Comparison of ENCODE assay signal across 14 cellular contexts in the genomic region with DNA sequence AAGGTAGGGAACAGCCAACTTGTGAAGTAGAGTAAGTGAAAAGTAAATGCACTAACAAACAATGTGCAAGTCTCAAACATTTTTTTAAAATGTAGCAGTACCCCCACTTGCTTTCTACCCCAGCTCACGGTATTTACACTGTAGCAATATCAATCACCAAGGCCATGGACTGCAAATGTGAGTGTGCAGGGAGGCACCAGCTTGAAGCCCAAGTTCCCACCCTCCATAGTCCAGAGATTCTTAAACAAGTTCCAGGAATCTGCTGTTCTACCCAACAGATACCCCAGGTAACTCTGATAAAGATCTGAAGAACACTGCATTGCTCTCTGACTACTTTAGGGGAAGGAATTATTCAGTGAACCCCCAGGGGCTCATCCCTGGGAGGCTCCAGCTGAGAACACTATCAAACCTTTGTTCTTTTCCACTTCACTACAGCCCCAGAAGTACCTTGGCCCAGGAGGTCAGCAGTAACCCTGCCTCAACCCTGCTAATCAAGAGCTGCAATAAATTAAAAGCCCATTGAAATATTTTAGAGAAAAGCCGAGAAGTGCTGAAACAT.
DNase-seq lines count a peak whose midpoint lies in the region; ATAC-seq, FAIRE-seq and TF ChIP-seq lines count a peak whose summit lies in the region.
"Had no signal": no experiment of that assay in that cellular context is flagged by ENCODE, and none has a peak within 500 bp of the region (broad histone marks: within the 10 kb centered on the region; RNA-seq: fewer than 3 reads in every experiment).

No MANE protein-coding gene starts in this region.

- no peaks in the 10 kb centered on the region for H3K79me2 ChIP-seq in keratinocyte (ENCODE audit: control insufficient read depth, insufficient read depth, low read length)

- no peak overlapping the region for H4K8ac ChIP-seq in neuronal stem cell (ENCODE audit: low read depth, low read length)

- H2BK5ac ChIP-seq in neuronal stem cell (ENCODE audit: low read length), result no peak overlapping the region

- H3K9ac ChIP-seq in keratinocyte (ENCODE audit: control insufficient read depth, extremely low read depth, insufficient read depth, low read length), result no peak overlapping the region
- H3K9ac ChIP-seq in neuronal stem cell (ENCODE audit: low read depth, low read length, poor library complexity), result no peak overlapping the region

- ATAC-seq in activated T-cell treated with anti-CD3 and anti-CD28 coated beads, Interleukin-2, amount 50 U/mL, for 72 hours (replicated peaks in 1 of 2), result no peak
- no peak for ATAC-seq in activated naive CD8-positive, alpha-beta T cell treated with anti-CD3 and anti-CD28 coated beads, Interleukin-2, amount 10 ng/mL, durations not matched to agents 7 days and 5 days (ENCODE audit: low read depth)

- peak overlapping the region; percentile 93 for H3K27ac Mint-ChIP-seq in activated T-cell treated with anti-CD3 and anti-CD28 coated beads, Interleukin-2, amount 50 U/mL, for 24 hours
- no peak overlapping the region for H3K27ac Mint-ChIP-seq in activated T-cell treated with anti-CD3 and anti-CD28 coated beads, Interleukin-2, amount 50 U/mL, for 72 hours
- H3K27ac Mint-ChIP-seq in activated naive CD8-positive, alpha-beta T cell treated with anti-CD3 and anti-CD28 coated beads, Interleukin-2, amount 10 ng/mL, durations not matched to agents 7 days and 5 days, result peak overlapping the region; percentile 95
- H3K27ac Mint-ChIP-seq: IgD-negative memory B cell had no signal

- no peaks in the 10 kb centered on the region for H3K9me1 ChIP-seq in keratinocyte (ENCODE audit: control insufficient read depth, extremely low read depth, insufficient read depth, low read length)

- H3K4me1 Mint-ChIP-seq in activated T-cell treated with anti-CD3 and anti-CD28 coated beads, Interleukin-2, amount 50 U/mL, for 24 hours (ENCODE audit: low read depth), result peaks cover 83% of the 10 kb centered on the region
- peaks cover 83% of the 10 kb centered on the region for H3K4me1 Mint-ChIP-seq in activated T-cell treated with anti-CD3 and anti-CD28 coated beads, Interleukin-2, amount 50 U/mL, for 72 hours (ENCODE audit: low read depth)
- peaks cover 54% of the 10 kb centered on the region for H3K4me1 Mint-ChIP-seq in activated naive CD8-positive, alpha-beta T cell treated with anti-CD3 and anti-CD28 coated beads, Interleukin-2, amount 10 ng/mL, durations not matched to agents 7 days and 5 days

- POLR2A ChIA-PET in activated naive CD8-positive, alpha-beta T cell treated with anti-CD3 and anti-CD28 coated beads, Interleukin-2, amount 10 ng/mL, durations not matched to agents 7 days and 5 days (lab: Charles Lee), result interaction anchor here (0.6 to 0.7 kb wide), 2 partner anchors 39 to 79 kb away, joined by 3 to 6 read pairs; no protein-coding TSS in a partner anchor

- no peak overlapping the region for H3K4ac ChIP-seq in neuronal stem cell (ENCODE audit: low read length)

- no peaks in the 10 kb centered on the region for H3K79me1 ChIP-seq in neuronal stem cell (ENCODE audit: low read depth, low read length)

- H3K14ac ChIP-seq in neuronal stem cell (ENCODE audit: low read length), result no peak overlapping the region

- peaks cover 21% of the 10 kb centered on the region for H3K4me1 ChIP-seq in keratinocyte (ENCODE audit: control insufficient read depth, extremely low read depth, insufficient read depth, low read length)
- peaks cover 25% of the 10 kb centered on the region for H3K4me1 ChIP-seq in testis
- H3K4me1 ChIP-seq in neuronal stem cell (ENCODE audit: control insufficient read depth in 2 of 2, insufficient read depth in 1 of 2, low read depth in 1 of 2, low read length in 2 of 2), result peaks cover 5 to 6% of the 10 kb centered on the region in 2 donors

- no peak overlapping the region for H2BK120ac ChIP-seq in neuronal stem cell (ENCODE audit: low read depth, low read length)

- no peak for DNase-seq in activated T-cell treated with anti-CD3 and anti-CD28 coated beads, Interleukin-2, amount 50 U/mL, for 24 hours
- no peak for DNase-seq in activated T-cell treated with anti-CD3 and anti-CD28 coated beads, Interleukin-2, amount 50 U/mL, for 72 hours
- DNase-seq in activated naive CD8-positive, alpha-beta T cell treated with anti-CD3 and anti-CD28 coated beads, Interleukin-2, amount 10 ng/mL, durations not matched to agents 7 days and 5 days, result no peak
- DNase-seq in keratinocyte (ENCODE audit: low read depth, low spot score), result no peak
- peak; percentile 36 for DNase-seq in testis
- no peak for DNase-seq in neuronal stem cell (ENCODE audit: low spot score)
- DNase-seq in epidermal melanocyte (ENCODE audit: insufficient read length, low spot score), result no peak
- DNase-seq in HuH-7 (ENCODE audit: low spot score), result no peak
- DNase-seq: effector CD4-positive, alpha-beta T cell; NCI-H2029 treated with DMSO at 0.1 percent for 48 hours; stimulated activated CD4-positive, alpha-beta T cell treated with anti-CD3 and anti-CD28 coated beads, Interleukin-4, amount 100 ng/mL, for 1 hour had no signal

- H2AFZ ChIP-seq in keratinocyte (ENCODE audit: control insufficient read depth, low read length) (no peak overlapping the region), neuronal stem cell (ENCODE audit: low read length) (no peak overlapping the region)

- TF ChIP-seq POLR2A in testis (IDR thresholded peaks at IDR 0.05), result no peak

- no peaks in the 10 kb centered on the region for H3K9me3 ChIP-seq in keratinocyte (ENCODE audit: control insufficient read depth, low read depth, low read length)
- no peaks in the 10 kb centered on the region for H3K9me3 ChIP-seq in testis
- H3K9me3 ChIP-seq in neuronal stem cell (replicated peaks in 1 of 2; ENCODE audit: control insufficient read depth in 2 of 2, insufficient read depth in 1 of 2, low read depth in 1 of 2, low read length in 2 of 2), result peaks cover 0 to 2% of the 10 kb centered on the region in 2 donors
- H3K9me3 ChIP-seq: heart right ventricle, tibial nerve had no signal

- H3K27ac ChIP-seq in keratinocyte (ENCODE audit: control insufficient read depth, insufficient read depth, low read length) (no peak overlapping the region), testis (peak overlapping the region; percentile 2 to 75), neuronal stem cell (replicated peaks; ENCODE audit: low read length) (no peak overlapping the region)

- no peaks in the 10 kb centered on the region for H4K20me1 ChIP-seq in keratinocyte (ENCODE audit: control insufficient read depth, extremely low read depth, insufficient read depth, low read length)

- H3K36me3 ChIP-seq in keratinocyte (ENCODE audit: control insufficient read depth in 2 of 2, extremely low read depth in 1 of 2, insufficient read depth in 2 of 2, low read length in 2 of 2), result no peaks in the 10 kb centered on the region
- no peaks in the 10 kb centered on the region for H3K36me3 ChIP-seq in testis (ENCODE audit: low read depth, missing control alignments)
- H3K36me3 ChIP-seq in neuronal stem cell (replicated peaks in 1 of 2; ENCODE audit: control insufficient read depth in 2 of 2, insufficient read depth in 2 of 2, low read length in 2 of 2), result peaks cover 0 to 2% of the 10 kb centered on the region in 2 donors

- H3K27me3 Mint-ChIP-seq in activated T-cell treated with anti-CD3 and anti-CD28 coated beads, Interleukin-2, amount 50 U/mL, for 24 hours, result no peaks in the 10 kb centered on the region
- H3K27me3 Mint-ChIP-seq in activated T-cell treated with anti-CD3 and anti-CD28 coated beads, Interleukin-2, amount 50 U/mL, for 72 hours (ENCODE audit: low read depth), result no peaks in the 10 kb centered on the region
- H3K27me3 Mint-ChIP-seq in activated naive CD8-positive, alpha-beta T cell treated with anti-CD3 and anti-CD28 coated beads, Interleukin-2, amount 10 ng/mL, durations not matched to agents 7 days and 5 days, result no peaks in the 10 kb centered on the region

- intact Hi-C loops in testis (cut with DNase I; ENCODE audit: low total_unique reads), result no loop called here

- H3K27me3 ChIP-seq in keratinocyte (ENCODE audit: control insufficient read depth, extremely low read depth, insufficient read depth, low read length) (no peaks in the 10 kb centered on the region), testis (no peaks in the 10 kb centered on the region), neuronal stem cell (ENCODE audit: control insufficient read depth in 3 of 3, insufficient read depth in 3 of 3, low read depth in 1 of 3, low read length in 3 of 3) (no peaks in the 10 kb centered on the region)
- H3K27me3 ChIP-seq: heart right ventricle, tibial nerve had no signal

- no peak overlapping the region for H2AK5ac ChIP-seq in neuronal stem cell (ENCODE audit: low read depth, low read length)

- H3K4me2 ChIP-seq in keratinocyte (ENCODE audit: control insufficient read depth, extremely low read depth, insufficient read depth, low read depth, low read length) (no peak overlapping the region), neuronal stem cell (ENCODE audit: insufficient read depth, low read length, poor library complexity, severe bottlenecking) (no peak overlapping the region)

- H3K4me3 Mint-ChIP-seq in activated T-cell treated with anti-CD3 and anti-CD28 coated beads, Interleukin-2, amount 50 U/mL, for 24 hours, result no peak overlapping the region
- H3K4me3 Mint-ChIP-seq in activated T-cell treated with anti-CD3 and anti-CD28 coated beads, Interleukin-2, amount 50 U/mL, for 72 hours, result no peak overlapping the region
- no peak overlapping the region for H3K4me3 Mint-ChIP-seq in activated naive CD8-positive, alpha-beta T cell treated with anti-CD3 and anti-CD28 coated beads, Interleukin-2, amount 10 ng/mL, durations not matched to agents 7 days and 5 days

- no peak overlapping the region for H3K18ac ChIP-seq in neuronal stem cell (ENCODE audit: low read length)

- dilution Hi-C loops in keratinocyte (cut with MboI; ENCODE audit: extremely low pct_ligation_motif_present, low sequenced_read_pairs), result no loop called here

- H3K4me3 ChIP-seq in keratinocyte (ENCODE audit: control insufficient read depth in 2 of 3, extremely low read depth in 1 of 3, insufficient read depth in 2 of 3, low read depth in 1 of 3, low read length in 3 of 3), result no peak overlapping the region
- H3K4me3 ChIP-seq in testis, result no peak overlapping the region
- H3K4me3 ChIP-seq in neuronal stem cell (ENCODE audit: low read length in 2 of 2), result no peak overlapping the region
- H3K4me3 ChIP-seq: heart right ventricle, tibial nerve had no signal

- H3K36me3 Mint-ChIP-seq in activated T-cell treated with anti-CD3 and anti-CD28 coated beads, Interleukin-2, amount 50 U/mL, for 24 hours (ENCODE audit: low read depth), result peaks cover 33% of the 10 kb centered on the region
- peaks cover 4 to 12% of the 10 kb centered on the region in 2 donors for H3K36me3 Mint-ChIP-seq in activated T-cell treated with anti-CD3 and anti-CD28 coated beads, Interleukin-2, amount 50 U/mL, for 72 hours (ENCODE audit: insufficient read depth in 2 of 2)
- peaks cover 21% of the 10 kb centered on the region for H3K36me3 Mint-ChIP-seq in activated naive CD8-positive, alpha-beta T cell treated with anti-CD3 and anti-CD28 coated beads, Interleukin-2, amount 10 ng/mL, durations not matched to agents 7 days and 5 days

- WGBS in testis, 2 donors, result 68 to 71% methylated on average over 2 of the region's 2 CpGs
- no CpG with 5 or more reads among the region's 2 CpGs for WGBS in neuronal stem cell (ENCODE audit: extremely low coverage in 2 of 2, insufficient read length in 2 of 2, insufficient replicate concordance in 1 of 2), 2 donors

- TF ChIP-seq CTCF in keratinocyte (optimal IDR thresholded peaks at IDR 0.05 in 1 of 3, IDR thresholded peaks at IDR 0.05 in 1 of 3, conservative IDR thresholded peaks at IDR 0.05 in 1 of 3; ENCODE audit: extremely low read depth in 1 of 3, insufficient read depth in 2 of 3, low read length in 3 of 3) (no peak), testis (IDR thresholded peaks at IDR 0.05) (no peak)

- no peak overlapping the region for H2BK12ac ChIP-seq in neuronal stem cell (ENCODE audit: low read length)

- H4K91ac ChIP-seq in neuronal stem cell (ENCODE audit: low read depth, low read length, poor library complexity), result no peak overlapping the region

- no peak overlapping the region for H2BK15ac ChIP-seq in neuronal stem cell (ENCODE audit: low read length)

- H3K9me3 Mint-ChIP-seq in activated T-cell treated with anti-CD3 and anti-CD28 coated beads, Interleukin-2, amount 50 U/mL, for 24 hours, result peaks cover 6% of the 10 kb centered on the region
- H3K9me3 Mint-ChIP-seq in activated T-cell treated with anti-CD3 and anti-CD28 coated beads, Interleukin-2, amount 50 U/mL, for 72 hours, result peaks cover under 1 to 4% of the 10 kb centered on the region in 2 donors
- H3K9me3 Mint-ChIP-seq in activated naive CD8-positive, alpha-beta T cell treated with anti-CD3 and anti-CD28 coated beads, Interleukin-2, amount 10 ng/mL, durations not matched to agents 7 days and 5 days, result peaks cover 3% of the 10 kb centered on the region

- FAIRE-seq in keratinocyte (lab: Jason Lieb, UNC), result peak; percentile 49

- no peak overlapping the region for H3K23ac ChIP-seq in neuronal stem cell (ENCODE audit: low read depth, low read length, poor library complexity)

Comparison
In these comparisons a context has a peak if more than half of its experiments do, and no peak if none do; other contexts are left out.
1. H3K27ac ChIP-seq: peak in testis (2 of 2); none in keratinocyte (single experiment) and neuronal stem cell (single experiment).